ENCODE assay signal across 9 cellular contexts in genomic region chr9:131747352-131747751, GRCh38. TPM values are rescaled to one million over a fixed set of nuclear protein-coding genes. Genes with fewer than 3 reads are reported as not detected.
DNase-seq lines count a peak whose midpoint lies in the region; ATAC-seq and TF ChIP-seq lines count a peak whose summit lies in the region.
"Had no signal": no experiment of that assay in that cellular context is flagged by ENCODE, and none has a peak within 500 bp of the region (broad histone marks: within the 10 kb centered on the region; RNA-seq: fewer than 3 reads in every experiment).

No MANE protein-coding gene starts in this region.

- H3K36me3 Mint-ChIP-seq in osteocyte (ENCODE audit: unreplicated experiment), result no peaks in the 10 kb centered on the region

- no peaks in the 10 kb centered on the region for H4K20me1 ChIP-seq in fibroblast of lung (ENCODE audit: control insufficient read depth, extremely low read depth, insufficient read depth, low read length)
- H4K20me1 ChIP-seq: BLaER1 had no signal

- H3K36me3 ChIP-seq in fibroblast of lung (ENCODE audit: control insufficient read depth, insufficient read depth, low read length), result no peaks in the 10 kb centered on the region
- H3K36me3 ChIP-seq: BLaER1 had no signal

- TF ChIP-seq CTCF in fibroblast of lung (conservative IDR thresholded peaks at IDR 0.05 in 1 of 2, IDR thresholded peaks at IDR 0.05 in 1 of 2; ENCODE audit: low read depth in 1 of 2, low read length in 2 of 2) (peak; percentile 55 to 71), osteocyte (IDR thresholded peaks at IDR 0.05) (peak; percentile 73)

- no peaks in the 10 kb centered on the region for H3K4me1 Mint-ChIP-seq in osteocyte (ENCODE audit: unreplicated experiment)

- peaks cover 6% of the 10 kb centered on the region for H3K27me3 ChIP-seq in fibroblast of lung (ENCODE audit: control insufficient read depth, insufficient read depth, low read length)
- H3K27me3 ChIP-seq: BLaER1 had no signal

- no peak overlapping the region for H3K9ac ChIP-seq in fibroblast of lung (ENCODE audit: insufficient read depth, low read length)
- H3K9ac ChIP-seq: BLaER1 had no signal

- H3K4me3 Mint-ChIP-seq in osteocyte (ENCODE audit: unreplicated experiment), result no peak overlapping the region

- H3K27me3 Mint-ChIP-seq in osteocyte (ENCODE audit: unreplicated experiment), result peaks cover 7% of the 10 kb centered on the region

- ATAC-seq in GM21723 (IDR thresholded peaks at IDR 0.05; ENCODE audit: unreplicated experiment), result no peak

- no peaks in the 10 kb centered on the region for H3K9me3 Mint-ChIP-seq in osteocyte (ENCODE audit: unreplicated experiment)

- no peaks in the 10 kb centered on the region for H3K4me1 ChIP-seq in fibroblast of lung (ENCODE audit: control insufficient read depth, extremely low read depth, insufficient read depth, low read length)

- DNase-seq in DMS 273 (lab: John Stamatoyannopoulos, UW; ENCODE audit: unreplicated experiment) (peak; percentile 62), DMS 273 treated with DMSO at 0.1 percent for 48 hours (lab: John Stamatoyannopoulos, UW) (no peak), Kasumi-1 (lab: John Stamatoyannopoulos, UW) (peak; percentile 77 to 87), SKM-1 (lab: John Stamatoyannopoulos, UW; ENCODE audit: unreplicated experiment) (peak; percentile 51), fibroblast of lung (ENCODE audit: low read depth in 2 of 2) (peak; percentile 43 to 74), osteocyte (ENCODE audit: extremely low spot score, unreplicated experiment) (no peak), hepatic stellate cell (ENCODE audit: low spot score) (no peak)

- no peak overlapping the region for H3K4me3 ChIP-seq in fibroblast of lung (replicated peaks in 1 of 4; ENCODE audit: control extremely low read depth in 1 of 4, insufficient read depth in 1 of 4, low read depth in 3 of 4, low read length in 4 of 4)
- H3K4me3 ChIP-seq: BLaER1 had no signal

- H3K4me2 ChIP-seq in fibroblast of lung (ENCODE audit: extremely low read depth, insufficient read depth, low read length), result no peak overlapping the region
- H3K4me2 ChIP-seq: BLaER1 had no signal

- no peak overlapping the region for H3K27ac ChIP-seq in fibroblast of lung (ENCODE audit: insufficient read depth, low read length)
- H3K27ac ChIP-seq: BLaER1 had no signal

- no peak overlapping the region for H2AFZ ChIP-seq in fibroblast of lung (ENCODE audit: low read length)

- no peaks in the 10 kb centered on the region for H3K79me2 ChIP-seq in fibroblast of lung (ENCODE audit: control insufficient read depth, insufficient read depth, low read length)

- no peaks in the 10 kb centered on the region for H3K9me3 ChIP-seq in fibroblast of lung (ENCODE audit: control insufficient read depth, insufficient read depth, low read depth, low read length)
- H3K9me3 ChIP-seq: BLaER1 had no signal

- H3K27ac Mint-ChIP-seq in osteocyte (ENCODE audit: unreplicated experiment), result no peak overlapping the region

RNA-seq across cellular contexts. Expression of gene RAPGEF1, which starts 7.5 kb away (rescaled TPM):
- total RNA-seq in fibroblast of lung (27.5 and 42.8 TPM in 2 replicates), osteocyte (94.3 TPM in 2 replicates)
- 33.3 and 37.0 TPM in 2 replicates for polyA plus RNA-seq in fibroblast of lung
- polyA plus RNA-seq in fibroblast of lung (2012), result 33.7 and 34.4 TPM in 2 replicates
- 64.7 and 74.7 TPM in 2 replicates for polyA minus RNA-seq in fibroblast of lung (ENCODE audit: low replicate concordance)

Comparison
In these comparisons a context has a peak if more than half of its experiments do, and no peak if none do; other contexts are left out.
1. DNase-seq: peak in DMS 273 (single experiment), Kasumi-1 (2 of 2), SKM-1 (single experiment) and fibroblast of lung (2 of 2); none in DMS 273 treated with DMSO at 0.1 percent for 48 hours (single experiment), osteocyte (single experiment) and hepatic stellate cell (single experiment).